ENCODE assay signal across 11 cellular contexts in genomic region chr19:7257148-7258041, GRCh38. TPM values are rescaled to one million over a fixed set of nuclear protein-coding genes. Genes with fewer than 3 reads are reported as not detected.
DNase-seq lines count a peak whose midpoint lies in the region; ATAC-seq and TF ChIP-seq lines count a peak whose summit lies in the region.
"Had no signal": no experiment of that assay in that cellular context is flagged by ENCODE, and none has a peak within 500 bp of the region (broad histone marks: within the 10 kb centered on the region; RNA-seq: fewer than 3 reads in every experiment).

No MANE protein-coding gene starts in this region.

- no peaks in the 10 kb centered on the region for H3K4me1 ChIP-seq in breast epithelium
- peaks cover 10% of the 10 kb centered on the region for H3K4me1 ChIP-seq in upper lobe of right lung

- peak; percentile 60 for ATAC-seq in left colon
- peak; percentile 52 for ATAC-seq in upper lobe of right lung
- ATAC-seq in activated CD8-positive, alpha-beta memory T cell treated with anti-CD3 and anti-CD28 coated beads, Interleukin-2, amount 10 ng/mL, durations not matched to agents 7 days and 5 days = no peak
- ATAC-seq in GM18870 (IDR thresholded peaks at IDR 0.05; ENCODE audit: unreplicated experiment) = no peak

- intact Hi-C loops in breast epithelium (cut with DNase I; ENCODE audit: low total_unique reads) (no loop called here), left colon (cut with DNase I, micrococcal nuclease) (no loop called here), upper lobe of right lung (cut with DNase I) (no loop called here)

- TF ChIP-seq CTCF in breast epithelium (IDR thresholded peaks at IDR 0.05) (no peak), upper lobe of right lung (IDR thresholded peaks at IDR 0.05) (no peak)

- H3K4me3 Mint-ChIP-seq in activated CD8-positive, alpha-beta memory T cell treated with anti-CD3 and anti-CD28 coated beads, Interleukin-2, amount 10 ng/mL, durations not matched to agents 7 days and 5 days = no peak overlapping the region
- H3K4me3 Mint-ChIP-seq: naive B cell had no signal

- no peaks in the 10 kb centered on the region for H3K9me3 Mint-ChIP-seq in activated CD8-positive, alpha-beta memory T cell treated with anti-CD3 and anti-CD28 coated beads, Interleukin-2, amount 10 ng/mL, durations not matched to agents 7 days and 5 days (ENCODE audit: low read depth)
- H3K9me3 Mint-ChIP-seq: naive B cell had no signal

- H3K36me3 ChIP-seq in breast epithelium (no peaks in the 10 kb centered on the region), upper lobe of right lung (no peaks in the 10 kb centered on the region)

- no peak for TF ChIP-seq POLR2A in breast epithelium (IDR thresholded peaks at IDR 0.05)

- H3K36me3 Mint-ChIP-seq in activated CD8-positive, alpha-beta memory T cell treated with anti-CD3 and anti-CD28 coated beads, Interleukin-2, amount 10 ng/mL, durations not matched to agents 7 days and 5 days = no peaks in the 10 kb centered on the region
- H3K36me3 Mint-ChIP-seq: naive B cell had no signal

- CTCF ChIA-PET in activated CD8-positive, alpha-beta memory T cell treated with anti-CD3 and anti-CD28 coated beads, Interleukin-2, amount 10 ng/mL, durations not matched to agents 7 days and 5 days (lab: Charles Lee) = no interaction called here

- no peak overlapping the region for H3K27ac Mint-ChIP-seq in activated CD8-positive, alpha-beta memory T cell treated with anti-CD3 and anti-CD28 coated beads, Interleukin-2, amount 10 ng/mL, durations not matched to agents 7 days and 5 days

- H3K27me3 Mint-ChIP-seq in activated CD8-positive, alpha-beta memory T cell treated with anti-CD3 and anti-CD28 coated beads, Interleukin-2, amount 10 ng/mL, durations not matched to agents 7 days and 5 days = no peaks in the 10 kb centered on the region
- H3K27me3 Mint-ChIP-seq: naive B cell had no signal

- peak overlapping the region; percentile 64 for H3K27ac ChIP-seq in breast epithelium
- no peak overlapping the region for H3K27ac ChIP-seq in upper lobe of right lung

- H3K4me1 Mint-ChIP-seq in activated CD8-positive, alpha-beta memory T cell treated with anti-CD3 and anti-CD28 coated beads, Interleukin-2, amount 10 ng/mL, durations not matched to agents 7 days and 5 days = no peaks in the 10 kb centered on the region

- no peaks in the 10 kb centered on the region for H3K9me3 ChIP-seq in breast epithelium
- H3K9me3 ChIP-seq in upper lobe of right lung = no peaks in the 10 kb centered on the region

- H3K4me3 ChIP-seq in breast epithelium (no peak overlapping the region), upper lobe of right lung (no peak overlapping the region)

- H3K27me3 ChIP-seq in breast epithelium (no peaks in the 10 kb centered on the region), upper lobe of right lung (no peaks in the 10 kb centered on the region)

- DNase-seq in HUDEP-2 (lab: John Stamatoyannopoulos, UW; ENCODE audit: unreplicated experiment in 76 of 76) = peak in 56 of 76 experiments; percentile 3 to 74 (median 45)
- DNase-seq in breast epithelium (ENCODE audit: low spot score in 2 of 2) = no peak
- DNase-seq in left colon = no peak
- DNase-seq in upper lobe of right lung = peak; percentile 66
- no peak for DNase-seq in activated CD8-positive, alpha-beta memory T cell treated with anti-CD3 and anti-CD28 coated beads, Interleukin-2, amount 10 ng/mL, durations not matched to agents 7 days and 5 days
- no peak for DNase-seq in COR-L47 (lab: John Stamatoyannopoulos, UW)
- DNase-seq in NCI-H187 treated with DMSO at 0.1 percent for 48 hours (lab: John Stamatoyannopoulos, UW) = no peak
- DNase-seq: naive B cell, NCI-H446 treated with DMSO at 0.1 percent for 48 hours, T-helper 1 cell had no signal

RNA-seq across cellular contexts. Expression of gene INSR, which starts 36.8 kb away (rescaled TPM):
- total RNA-seq in breast epithelium (100 to 1,000 TPM in 2 of 3 donors, 10 to 100 TPM in 1; 66.3 to 108 (median 104) TPM), left colon (10 to 100 TPM; 81.9 to 84.9 TPM), upper lobe of right lung (37.5 TPM)
- total RNA-seq in activated CD8-positive, alpha-beta memory T cell treated with anti-CD3 and anti-CD28 coated beads, Interleukin-2, amount 10 ng/mL, durations not matched to agents 7 days and 5 days = under 1 TPM; 0.20 to 0.63 TPM

Comparison
In these comparisons a context has a peak if more than half of its experiments do, and no peak if none do; other contexts are left out.
1. DNase-seq: peak in HUDEP-2 (56 of 76) and upper lobe of right lung (single experiment); none in breast epithelium (0 of 2), left colon (0 of 2), activated CD8-positive, alpha-beta memory T cell treated with anti-CD3 and anti-CD28 coated beads, Interleukin-2, amount 10 ng/mL, durations not matched to agents 7 days and 5 days (single experiment), COR-L47 (single experiment) and NCI-H187 treated with DMSO at 0.1 percent for 48 hours (single experiment).
2. ATAC-seq: peak in left colon (single experiment) and upper lobe of right lung (single experiment); none in activated CD8-positive, alpha-beta memory T cell treated with anti-CD3 and anti-CD28 coated beads, Interleukin-2, amount 10 ng/mL, durations not matched to agents 7 days and 5 days (single experiment) and GM18870 (single experiment).
3. RNA of gene INSR, which starts 36.8 kb away (total RNA-seq): 66.3 to 108 TPM in breast epithelium, 81.9 to 84.9 TPM in left colon and 37.5 TPM in upper lobe of right lung (single experiment); 0.20 to 0.63 TPM in activated CD8-positive, alpha-beta memory T cell treated with anti-CD3 and anti-CD28 coated beads, Interleukin-2, amount 10 ng/mL, durations not matched to agents 7 days and 5 days; every median in the first group is over 10 times any median in the second.